Comparison of ENCODE assay signal across 1 cellular context in genomic region chr16:81214745-81215166, GRCh38.
TF ChIP-seq lines count a peak whose summit lies in the region.

No MANE protein-coding gene starts in this region.

TF ChIP-seq in GM23338, 12 proteins besides CTCF, POLR2A, EP300 and RAD21 (continued from another document):
- TF ChIP-seq, protein P1, sequence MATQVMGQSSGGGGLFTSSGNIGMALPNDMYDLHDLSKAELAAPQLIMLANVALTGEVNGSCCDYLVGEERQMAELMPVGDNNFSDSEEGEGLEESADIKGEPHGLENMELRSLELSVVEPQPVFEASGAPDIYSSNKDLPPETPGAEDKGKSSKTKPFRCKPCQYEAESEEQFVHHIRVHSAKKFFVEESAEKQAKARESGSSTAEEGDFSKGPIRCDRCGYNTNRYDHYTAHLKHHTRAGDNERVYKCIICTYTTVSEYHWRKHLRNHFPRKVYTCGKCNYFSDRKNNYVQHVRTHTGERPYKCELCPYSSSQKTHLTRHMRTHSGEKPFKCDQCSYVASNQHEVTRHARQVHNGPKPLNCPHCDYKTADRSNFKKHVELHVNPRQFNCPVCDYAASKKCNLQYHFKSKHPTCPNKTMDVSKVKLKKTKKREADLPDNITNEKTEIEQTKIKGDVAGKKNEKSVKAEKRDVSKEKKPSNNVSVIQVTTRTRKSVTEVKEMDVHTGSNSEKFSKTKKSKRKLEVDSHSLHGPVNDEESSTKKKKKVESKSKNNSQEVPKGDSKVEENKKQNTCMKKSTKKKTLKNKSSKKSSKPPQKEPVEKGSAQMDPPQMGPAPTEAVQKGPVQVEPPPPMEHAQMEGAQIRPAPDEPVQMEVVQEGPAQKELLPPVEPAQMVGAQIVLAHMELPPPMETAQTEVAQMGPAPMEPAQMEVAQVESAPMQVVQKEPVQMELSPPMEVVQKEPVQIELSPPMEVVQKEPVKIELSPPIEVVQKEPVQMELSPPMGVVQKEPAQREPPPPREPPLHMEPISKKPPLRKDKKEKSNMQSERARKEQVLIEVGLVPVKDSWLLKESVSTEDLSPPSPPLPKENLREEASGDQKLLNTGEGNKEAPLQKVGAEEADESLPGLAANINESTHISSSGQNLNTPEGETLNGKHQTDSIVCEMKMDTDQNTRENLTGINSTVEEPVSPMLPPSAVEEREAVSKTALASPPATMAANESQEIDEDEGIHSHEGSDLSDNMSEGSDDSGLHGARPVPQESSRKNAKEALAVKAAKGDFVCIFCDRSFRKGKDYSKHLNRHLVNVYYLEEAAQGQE (IDR thresholded peaks at IDR 0.05; ENCODE audit: unreplicated experiment) = no peak
